Comparison of ENCODE assay signal across 27 cellular contexts in the genomic region with DNA sequence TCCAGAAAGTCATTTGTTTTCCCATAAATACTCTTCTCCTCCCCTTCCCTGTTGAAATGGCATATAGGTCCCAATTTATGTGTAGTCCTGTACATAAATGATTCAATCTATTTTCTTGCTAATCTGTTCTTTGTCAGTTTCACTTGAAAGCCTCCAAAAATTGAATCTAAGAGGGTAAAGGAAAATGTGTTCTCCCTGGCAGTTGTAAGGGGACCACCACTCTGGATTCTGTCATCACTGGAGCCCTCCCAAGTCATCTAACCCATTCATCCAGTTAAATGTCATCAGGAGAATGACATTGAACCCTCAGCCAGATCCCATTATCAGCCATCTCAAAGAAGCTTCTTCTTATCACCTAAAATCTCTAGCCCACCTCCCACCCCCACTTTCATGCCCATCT.
"Had no signal": no experiment of that assay in that cellular context is flagged by ENCODE, and none has a peak within 500 bp of the region (broad histone marks: within the 10 kb centered on the region; RNA-seq: fewer than 3 reads in every experiment).

No MANE protein-coding gene starts in this region.

- H3K36me3 ChIP-seq: MG63 had no signal

- DNase-seq: Karpas-422, Kasumi-1, MG63, MM.1S, MV-4-11, NCI-H1048, NCI-H1092, NCI-H1105, NCI-H1105 treated with DMSO at 0.1 percent for 48 hours, NCI-H1436, NCI-H1436 treated with DMSO at 0.1 percent for 48 hours, NCI-H1694, NCI-H1694 treated with DMSO at 0.1 percent for 48 hours, NCI-H187, NCI-H187 treated with DMSO at 0.1 percent for 48 hours, NCI-H1930, NCI-H2029, NCI-H2029 treated with DMSO at 0.1 percent for 48 hours, NCI-H2107, NCI-H2171, NCI-H2171 treated with DMSO at 0.1 percent for 48 hours, NCI-H2227 treated with DMSO at 0.1 percent for 48 hours, NCI-H226, NCI-H446, NCI-H446 treated with DMSO at 0.1 percent for 48 hours, NCI-H510A, NCI-H510A treated with DMSO at 0.1 percent for 48 hours had no signal

- H3K27me3 ChIP-seq: MG63 had no signal

- H3K4me3 ChIP-seq: MG63 had no signal
